In genomic region chr10:44976352-44977198, GRCh38 we compare ENCODE assay signal across 1 cellular context.
A peak's percentile ranks its signal among the peaks of the same experiment; 100 is the strongest.
TF ChIP-seq lines count a peak whose summit lies in the region.

No MANE protein-coding gene starts in this region.

TF ChIP-seq in HepG2, 621 proteins besides CTCF, POLR2A, EP300 and RAD21 (continued from another document and continues in another):
- TF ChIP-seq NR0B2 (CRISPR knock-in tag; IDR thresholded peaks at IDR 0.05) = no peak
- TF ChIP-seq PAWR (CRISPR knock-in tag; IDR thresholded peaks at IDR 0.05; ENCODE audit: borderline replicate concordance) = no peak
- TF ChIP-seq THAP11 (CRISPR knock-in tag; IDR thresholded peaks at IDR 0.05) = peak; percentile 67
- TF ChIP-seq HMG20B (CRISPR knock-in tag; conservative IDR thresholded peaks at IDR 0.05) = peak; percentile 21; the same call in 1 of the 2 replicates
- TF ChIP-seq ELF1 (CRISPR knock-in tag; IDR thresholded peaks at IDR 0.05) = peak; percentile 27; the same call in 1 of the 2 replicates
- peak; percentile 69; the same call in 1 of the 2 replicates for TF ChIP-seq ZIK1 (CRISPR knock-in tag; IDR thresholded peaks at IDR 0.05; ENCODE audit: borderline replicate concordance, low read depth)
- TF ChIP-seq ZNF740 (CRISPR knock-in tag; IDR thresholded peaks at IDR 0.05) = no peak
- TF ChIP-seq ZNF414 (CRISPR knock-in tag; IDR thresholded peaks at IDR 0.05) = 0 out of 2 replicates have a peak, but pooled peaks have one; percentile 2
- no peak for TF ChIP-seq DNMT1 (CRISPR knock-in tag; IDR thresholded peaks at IDR 0.05)
- no peak; the same call in 1 of the 2 replicates for TF ChIP-seq ZNF510 (CRISPR knock-in tag; IDR thresholded peaks at IDR 0.05; ENCODE audit: low read depth)
- no peak for TF ChIP-seq XBP1 (CRISPR knock-in tag; IDR thresholded peaks at IDR 0.05)
- TF ChIP-seq MTERF4 (CRISPR knock-in tag; IDR thresholded peaks at IDR 0.05) = 0 out of 2 replicates have a peak, but pooled peaks have one; percentile 42
- TF ChIP-seq ZNF556 (CRISPR knock-in tag; IDR thresholded peaks at IDR 0.05; ENCODE audit: borderline replicate concordance) = no peak
- TF ChIP-seq ZNF773 (CRISPR knock-in tag; IDR thresholded peaks at IDR 0.05; ENCODE audit: borderline replicate concordance) = no peak
- no peak for TF ChIP-seq EZH2 (conservative IDR thresholded peaks at IDR 0.05; ENCODE audit: low read depth, low read length)
- TF ChIP-seq STAG1 (CRISPR knock-in tag; IDR thresholded peaks at IDR 0.05) = no peak; the same call in 1 of the 2 replicates
- TF ChIP-seq FOXP4 (CRISPR knock-in tag; IDR thresholded peaks at IDR 0.05) = no peak; the same call in 1 of the 2 replicates
- no peak for TF ChIP-seq NR1H2 (CRISPR knock-in tag; IDR thresholded peaks at IDR 0.05; ENCODE audit: borderline replicate concordance, low read depth)
- TF ChIP-seq POGK (CRISPR knock-in tag; conservative IDR thresholded peaks at IDR 0.05) = 0 out of 2 replicates have a peak, but pooled peaks have one; percentile 19
- TF ChIP-seq ZNF720 (CRISPR knock-in tag; IDR thresholded peaks at IDR 0.05) = no peak
- TF ChIP-seq ZFP82 (CRISPR knock-in tag; IDR thresholded peaks at IDR 0.05; ENCODE audit: borderline replicate concordance) = peak; percentile 55; the same call in 1 of the 2 replicates
- peak; percentile 98 for TF ChIP-seq SSRP1 (CRISPR knock-in tag; IDR thresholded peaks at IDR 0.05)
- TF ChIP-seq HOXA9 (CRISPR knock-in tag; IDR thresholded peaks at IDR 0.05; ENCODE audit: borderline replicate concordance) = peak; percentile 94
- peak; percentile 50; the same call in 1 of the 2 replicates for TF ChIP-seq ZNF770 (CRISPR knock-in tag; IDR thresholded peaks at IDR 0.05)
- TF ChIP-seq ZFX (CRISPR knock-in tag; IDR thresholded peaks at IDR 0.05; ENCODE audit: low read depth) = no peak; the same call in 1 of the 2 replicates
- no peak for TF ChIP-seq RBM39 (IDR thresholded peaks at IDR 0.05; ENCODE audit: low read depth, low read length, poor library complexity, severe bottlenecking)
- no peak; the same call in 1 of the 2 replicates for TF ChIP-seq GFI1 (CRISPR knock-in tag; IDR thresholded peaks at IDR 0.05; ENCODE audit: borderline replicate concordance)
- no peak; the same call in 1 of the 2 replicates for TF ChIP-seq CSRNP2 (CRISPR knock-in tag; conservative IDR thresholded peaks at IDR 0.05; ENCODE audit: low read depth)
- no peak for TF ChIP-seq DR1 (CRISPR knock-in tag; IDR thresholded peaks at IDR 0.05)
- peak; percentile 47; the same call in 1 of the 2 replicates for TF ChIP-seq TRAFD1 (CRISPR knock-in tag; IDR thresholded peaks at IDR 0.05; ENCODE audit: borderline replicate concordance)
- TF ChIP-seq ZFP91 (CRISPR knock-in tag; IDR thresholded peaks at IDR 0.05; ENCODE audit: borderline replicate concordance) = peak; percentile 69
- no peak for TF ChIP-seq ZNF567 (CRISPR knock-in tag; IDR thresholded peaks at IDR 0.05; ENCODE audit: borderline replicate concordance)
- peak; percentile 84; the same call in 1 of the 2 replicates for TF ChIP-seq SPEN (CRISPR knock-in tag; IDR thresholded peaks at IDR 0.05; ENCODE audit: low read depth)
- TF ChIP-seq FIP1L1 (IDR thresholded peaks at IDR 0.05; ENCODE audit: borderline replicate concordance, insufficient read depth, low read depth, low read length) = 0 out of 2 replicates have a peak, but pooled peaks have one; percentile 48
- no peak for TF ChIP-seq ZNF891 (CRISPR knock-in tag; IDR thresholded peaks at IDR 0.05)
- TF ChIP-seq ARNT2 (CRISPR knock-in tag; IDR thresholded peaks at IDR 0.05; ENCODE audit: low read depth) = peak; percentile 92
- peak; percentile 84; the same call in 1 of the 2 replicates for TF ChIP-seq CC2D1A (CRISPR knock-in tag; IDR thresholded peaks at IDR 0.05)
- TF ChIP-seq KAT7 (CRISPR knock-in tag; IDR thresholded peaks at IDR 0.05; ENCODE audit: borderline replicate concordance) = peak; percentile 65; the same call in 1 of the 2 replicates
- TF ChIP-seq ZNF20 (CRISPR knock-in tag; IDR thresholded peaks at IDR 0.05) = no peak
- no peak for TF ChIP-seq ZNF329 (CRISPR knock-in tag; IDR thresholded peaks at IDR 0.05; ENCODE audit: low read depth)
- peak; percentile 15; the same call in 1 of the 2 replicates for TF ChIP-seq NFAT5 (CRISPR knock-in tag; IDR thresholded peaks at IDR 0.05)
- TF ChIP-seq ZNF224 (CRISPR knock-in tag; IDR thresholded peaks at IDR 0.05) = peak; percentile 54; the same call in 1 of the 2 replicates
